ENCODE assay signal across 11 cellular contexts in the genomic region with DNA sequence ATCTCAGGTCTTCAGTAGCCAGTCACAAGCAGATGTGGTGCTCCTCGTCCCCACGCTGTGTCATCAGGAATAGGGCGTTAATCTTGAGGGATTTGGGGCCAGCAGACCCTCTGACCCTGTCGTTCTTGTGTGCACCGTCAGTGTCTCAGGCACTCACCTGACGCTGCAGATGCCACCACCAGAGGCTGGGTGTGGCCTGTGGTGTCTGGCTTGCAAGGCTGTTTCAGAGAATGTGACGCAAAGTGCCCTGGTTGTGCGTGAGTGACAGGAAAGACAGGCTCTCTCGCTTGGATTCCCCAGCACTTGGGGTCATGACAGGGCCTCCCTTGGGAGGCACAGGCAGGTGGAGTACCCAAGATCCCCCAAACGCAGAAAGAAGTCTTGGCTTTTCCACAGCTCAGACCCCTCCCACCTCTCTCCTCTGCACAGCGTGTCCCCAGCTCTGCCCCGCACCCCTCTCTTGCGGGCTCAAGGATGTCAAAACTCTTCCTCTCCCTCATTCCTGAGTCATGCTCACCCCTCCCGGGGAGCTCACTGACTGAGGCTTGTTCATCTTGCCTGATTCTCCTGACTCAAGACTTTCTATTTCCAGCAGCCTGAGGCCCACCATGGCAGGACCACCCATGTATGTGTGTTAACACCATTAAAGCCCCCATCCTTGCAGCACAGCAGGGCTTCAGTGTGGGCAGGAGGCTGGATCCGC. TPM values are rescaled to one million over a fixed set of nuclear protein-coding genes. Genes with fewer than 3 reads are reported as not detected.
DNase-seq lines count a peak whose midpoint lies in the region; ATAC-seq and TF ChIP-seq lines count a peak whose summit lies in the region.
"Had no signal": no experiment of that assay in that cellular context is flagged by ENCODE, and none has a peak within 500 bp of the region (broad histone marks: within the 10 kb centered on the region; RNA-seq: fewer than 3 reads in every experiment).

No MANE protein-coding gene starts in this region.

- H3K9me3 ChIP-seq in gastrocnemius medialis: no peaks in the 10 kb centered on the region

- H3K4me3 ChIP-seq in choroid plexus epithelial cell (ENCODE audit: low read depth, low read length) (no peak overlapping the region), gastrocnemius medialis (no peak overlapping the region)

- in situ Hi-C loops in gastrocnemius medialis (cut with MboI; ENCODE audit: low sequenced_read_pairs in 4 of 4): no loop called here

- H3K36me3 ChIP-seq in gastrocnemius medialis: peaks cover 0 to 68% of the 10 kb centered on the region in 2 donors

- peaks cover 28% of the 10 kb centered on the region for H3K36me3 Mint-ChIP-seq in nephron progenitor cell (ENCODE audit: low read depth)

- TF ChIP-seq CTCF in choroid plexus epithelial cell (conservative IDR thresholded peaks at IDR 0.05; ENCODE audit: low read depth, low read length) (no peak), nephron progenitor cell (IDR thresholded peaks at IDR 0.05) (no peak), gastrocnemius medialis (IDR thresholded peaks at IDR 0.05 in 4 of 5, conservative IDR thresholded peaks at IDR 0.05 in 1 of 5) (no peak)

- H3K27me3 ChIP-seq in gastrocnemius medialis: no peaks in the 10 kb centered on the region

- intact Hi-C loops in gastrocnemius medialis (cut with DNase I; ENCODE audit: low total_unique reads): no loop called here

- ATAC-seq in gastrocnemius medialis (no peak), GM19467 (IDR thresholded peaks at IDR 0.05; ENCODE audit: unreplicated experiment) (no peak)

- no peak overlapping the region for H3K4me3 Mint-ChIP-seq in nephron progenitor cell

- H3K27ac Mint-ChIP-seq in nephron progenitor cell: peak overlapping the region; percentile 56

- no peak for TF ChIP-seq POLR2A in gastrocnemius medialis (IDR thresholded peaks at IDR 0.05)

- DNase-seq in AG20443 (ENCODE audit: low spot score) (peak; percentile 79), MV-4-11 (lab: John Stamatoyannopoulos, UW) (peak; percentile 80), choroid plexus epithelial cell (ENCODE audit: low read depth) (peak; percentile 90), nephron progenitor cell (no peak), epidermal melanocyte (ENCODE audit: insufficient read length, low spot score) (no peak), H4 (ENCODE audit: low spot score) (no peak), gastrocnemius medialis (no peak)
- DNase-seq: activated effector memory CD4-positive, alpha-beta T cell treated with Interleukin-2 at 50 U/mL for 16 hours; NCI-H69 had no signal

- H3K9me3 Mint-ChIP-seq in nephron progenitor cell: no peaks in the 10 kb centered on the region

- no peaks in the 10 kb centered on the region for H3K4me1 Mint-ChIP-seq in nephron progenitor cell

- no peaks in the 10 kb centered on the region for H3K4me1 ChIP-seq in gastrocnemius medialis

- no peak overlapping the region for H3K27ac ChIP-seq in gastrocnemius medialis

- peaks cover 2% of the 10 kb centered on the region for H3K27me3 Mint-ChIP-seq in nephron progenitor cell (ENCODE audit: low read depth, poor library complexity)

RNA-seq across cellular contexts. Expression of a gene that starts 21.0 kb away (rescaled TPM):
- total RNA-seq in H4 (2014; rRNA removed; shearing (Covaris generic)): 7.3 and 8.0 TPM in 2 replicates
- total RNA-seq in gastrocnemius medialis: 10 to 100 TPM; 14.3 to 19.3 (median 14.7) TPM

RNA-seq across cellular contexts. Expression of a gene that starts 38.1 kb away (rescaled TPM):
- total RNA-seq in H4 (2014; rRNA removed; shearing (Covaris generic)): 0.08 TPM in 1 of 2 replicates, not detected in the other
- under 1 TPM; 0.15 to 0.97 (median 0.32) TPM for total RNA-seq in gastrocnemius medialis
- total RNA-seq: endothelial cell of umbilical vein had no signal

RNA-seq across cellular contexts. Expression of a gene that starts 49.3 kb away (rescaled TPM):
- total RNA-seq in H4 (2014; rRNA removed; shearing (Covaris generic)): 45.8 and 52.2 TPM in 2 replicates
- total RNA-seq in gastrocnemius medialis: 1 to 10 TPM in 3 of 4 donors, under 1 TPM in 1; 0.24 to 5.4 (median 2.2) TPM

Comparison
In these comparisons a context has a peak if more than half of its experiments do, and no peak if none do; other contexts are left out.
1. DNase-seq: peak in AG20443 (single experiment), MV-4-11 (single experiment) and choroid plexus epithelial cell (single experiment); none in nephron progenitor cell (single experiment), epidermal melanocyte (single experiment), H4 (single experiment) and gastrocnemius medialis (0 of 2).